In genomic region chr2:181258761-181259160, GRCh38 we compare ENCODE assay signal across 14 cellular contexts.
A peak's percentile ranks its signal among the peaks of the same experiment; 100 is the strongest.
DNase-seq lines count a peak whose midpoint lies in the region; ATAC-seq and TF ChIP-seq lines count a peak whose summit lies in the region.
"Had no signal": no experiment of that assay in that cellular context is flagged by ENCODE, and none has a peak within 500 bp of the region (broad histone marks: within the 10 kb centered on the region; RNA-seq: fewer than 3 reads in every experiment).

No MANE protein-coding gene starts in this region.

- H3K4me3 Mint-ChIP-seq in activated CD4-positive, alpha-beta T cell treated with anti-CD3 and anti-CD28 coated beads, Interleukin-2, amount 10 ng/mL, durations not matched to agents 24 days and 14 days, result no peak overlapping the region
- H3K4me3 Mint-ChIP-seq: activated T-helper 17 cell treated with anti-CD3 and anti-CD28 coated beads, Interleukin-2, amount 50 U/mL, for 72 hours had no signal

- CTCF ChIA-PET in PC-9 (lab: Charles Lee), result no interaction called here

- ATAC-seq in GM21576 (IDR thresholded peaks at IDR 0.05; ENCODE audit: unreplicated experiment), result no peak
- ATAC-seq: activated T-helper 17 cell treated with anti-CD3 and anti-CD28 coated beads, Interleukin-2, amount 50 U/mL, for 72 hours had no signal

- H3K4me1 ChIP-seq in PC-9 (replicated peaks; ENCODE audit: insufficient read depth), result no peaks in the 10 kb centered on the region
- H3K4me1 ChIP-seq: breast epithelium, upper lobe of left lung had no signal

- no peaks in the 10 kb centered on the region for H3K9me3 ChIP-seq in PC-9 (ENCODE audit: insufficient read depth, low read depth)
- H3K9me3 ChIP-seq: breast epithelium, upper lobe of left lung had no signal

- H3K4me2 ChIP-seq in PC-9, result no peak overlapping the region

- H3K9me3 Mint-ChIP-seq in activated CD4-positive, alpha-beta T cell treated with anti-CD3 and anti-CD28 coated beads, Interleukin-2, amount 10 ng/mL, durations not matched to agents 24 days and 14 days, result peaks cover 7% of the 10 kb centered on the region
- H3K9me3 Mint-ChIP-seq: activated T-helper 17 cell treated with anti-CD3 and anti-CD28 coated beads, Interleukin-2, amount 50 U/mL, for 72 hours had no signal

- H3K4me3 ChIP-seq in PC-9, result no peak overlapping the region
- H3K4me3 ChIP-seq: breast epithelium, upper lobe of left lung had no signal

- intact Hi-C loops in activated CD4-positive, alpha-beta T cell treated with anti-CD3 and anti-CD28 coated beads, Interleukin-2, amount 10 ng/mL, durations not matched to agents 24 days and 14 days (cut with micrococcal nuclease), result no loop called here
- intact Hi-C loops in PC-9 (cut with micrococcal nuclease; ENCODE audit: unreplicated experiment), result no loop called here

- no peaks in the 10 kb centered on the region for H3K9me2 ChIP-seq in PC-9 (ENCODE audit: insufficient read depth)

- H2AFZ ChIP-seq in PC-9, result peak overlapping the region; percentile 6; the same call in 1 of the 2 replicates

- H3K79me2 ChIP-seq in PC-9 (ENCODE audit: low read depth), result no peaks in the 10 kb centered on the region

- DNase-seq in activated CD4-positive, alpha-beta T cell treated with anti-CD3 and anti-CD28 coated beads, Interleukin-2, amount 10 ng/mL, durations not matched to agents 24 days and 14 days, result peak; percentile 40
- no peak for DNase-seq in activated CD4-positive, alpha-beta T cell treated with anti-CD3 and anti-CD28 coated beads for 48 hours
- peak in 1 of 2 experiments; percentile 68 for DNase-seq in PC-9
- DNase-seq in fibroblast of gingiva (ENCODE audit: low read depth), result peak; percentile 91
- peak; percentile 24 for DNase-seq in stromal cell of bone marrow (ENCODE audit: low read depth)
- DNase-seq in HT-29 (ENCODE audit: low spot score), result no peak
- no peak for DNase-seq in KG1 (lab: John Stamatoyannopoulos, UW)
- DNase-seq: activated CD4-positive, alpha-beta T cell treated with anti-CD3 and anti-CD28 coated beads, Interleukin-2, amount 50 U/mL, for 48 hours; NCI-H1417 treated with DMSO at 0.1 percent for 48 hours; T-helper 9 cell; upper lobe of left lung had no signal

- H3K36me3 Mint-ChIP-seq in activated CD4-positive, alpha-beta T cell treated with anti-CD3 and anti-CD28 coated beads, Interleukin-2, amount 10 ng/mL, durations not matched to agents 24 days and 14 days (ENCODE audit: low read depth), result peaks cover 3% of the 10 kb centered on the region

- H3K27ac ChIP-seq in PC-9, result no peak overlapping the region
- H3K27ac ChIP-seq: breast epithelium, upper lobe of left lung had no signal

- POLR2A ChIA-PET in PC-9 (lab: Charles Lee; ENCODE audit: unreplicated experiment), result interaction anchor here (0.6 kb wide), 1 partner anchor 15 kb away, joined by 14 read pairs; no protein-coding TSS in a partner anchor

- TF ChIP-seq CTCF in PC-9 (conservative IDR thresholded peaks at IDR 0.05), result no peak

- no peaks in the 10 kb centered on the region for H3K27me3 ChIP-seq in PC-9 (ENCODE audit: insufficient read depth, low read depth)
- H3K27me3 ChIP-seq: breast epithelium, upper lobe of left lung had no signal

- no peaks in the 10 kb centered on the region for H4K20me1 ChIP-seq in PC-9 (ENCODE audit: insufficient read depth)

- no peak overlapping the region for H3K27ac Mint-ChIP-seq in activated CD4-positive, alpha-beta T cell treated with anti-CD3 and anti-CD28 coated beads, Interleukin-2, amount 10 ng/mL, durations not matched to agents 24 days and 14 days
- H3K27ac Mint-ChIP-seq: activated T-helper 17 cell treated with anti-CD3 and anti-CD28 coated beads, Interleukin-2, amount 50 U/mL, for 72 hours had no signal

- H3K36me3 ChIP-seq in PC-9 (ENCODE audit: low read depth), result no peaks in the 10 kb centered on the region
- H3K36me3 ChIP-seq: breast epithelium, upper lobe of left lung had no signal

- no TSS peak for BruUV-seq in PC-9 (replicated peaks; lab: Mats Ljungman, UMichigan)

- H3K27me3 Mint-ChIP-seq in activated CD4-positive, alpha-beta T cell treated with anti-CD3 and anti-CD28 coated beads, Interleukin-2, amount 10 ng/mL, durations not matched to agents 24 days and 14 days, result no peaks in the 10 kb centered on the region
- H3K27me3 Mint-ChIP-seq: activated T-helper 17 cell treated with anti-CD3 and anti-CD28 coated beads, Interleukin-2, amount 50 U/mL, for 72 hours had no signal

- peaks cover 2% of the 10 kb centered on the region for H3K4me1 Mint-ChIP-seq in activated CD4-positive, alpha-beta T cell treated with anti-CD3 and anti-CD28 coated beads, Interleukin-2, amount 10 ng/mL, durations not matched to agents 24 days and 14 days
- H3K4me1 Mint-ChIP-seq: activated T-helper 17 cell treated with anti-CD3 and anti-CD28 coated beads, Interleukin-2, amount 50 U/mL, for 72 hours had no signal

- no peaks in the 10 kb centered on the region for H3F3A ChIP-seq in PC-9 (ENCODE audit: insufficient read depth, low read depth)

Comparison
In these comparisons a context has a peak if more than half of its experiments do, and no peak if none do; other contexts are left out.
1. DNase-seq: peak in activated CD4-positive, alpha-beta T cell treated with anti-CD3 and anti-CD28 coated beads, Interleukin-2, amount 10 ng/mL, durations not matched to agents 24 days and 14 days (single experiment), fibroblast of gingiva (single experiment) and stromal cell of bone marrow (single experiment); none in activated CD4-positive, alpha-beta T cell treated with anti-CD3 and anti-CD28 coated beads for 48 hours (single experiment), HT-29 (single experiment) and KG1 (single experiment).